8 cellular contexts compared by ENCODE assay signal in genomic region chr1:117059678-117060440, GRCh38. TPM values are rescaled to one million over a fixed set of nuclear protein-coding genes. Genes with fewer than 3 reads are reported as not detected.
DNase-seq lines count a peak whose midpoint lies in the region; ATAC-seq and TF ChIP-seq lines count a peak whose summit lies in the region.

Gene TTF2, plus strand, starts transcription at chr1:117060326. Its CDS starts 21 bp downstream, at chr1:117060347.

- no peaks in the 10 kb centered on the region for H3K9me2 ChIP-seq in SK-N-SH

- H3K4me2 ChIP-seq in SK-N-SH (peak within 1 kb of the TSS; percentile 84), osteoblast (ENCODE audit: insufficient read depth, low read length) (peak within 1 kb of the TSS; percentile 82)

- peak; percentile 96 for DNase-seq in GM10248 (ENCODE audit: extremely low spot score)
- DNase-seq in NCI-H1092 (lab: John Stamatoyannopoulos, UW) = peak; percentile 99
- DNase-seq in SK-N-SH = peak; percentile 96
- peak; percentile 95 for DNase-seq in activated naive CD4-positive, alpha-beta T cell treated with anti-CD3 and anti-CD28 coated beads, Interleukin-2, amount 50 U/mL, for 16 hours
- peak; percentile 93 for DNase-seq in glutamatergic neuron
- DNase-seq in osteoblast (ENCODE audit: insufficient read length, low spot score, missing footprints) = peak; percentile 98

- peak within 1 kb of the TSS; percentile 53 to 83; a peak in 3 of 4 replicates for H3K27ac ChIP-seq in SK-N-SH (ENCODE audit: low read depth in 2 of 2, low read length in 1 of 2)
- peak within 1 kb of the TSS; percentile 57 for H3K27ac ChIP-seq in osteoblast (ENCODE audit: low read depth, low read length)
- peak within 1 kb of the TSS; percentile 92 for H3K27ac ChIP-seq in thymus (ENCODE audit: low read depth)

- peak within 1 kb of the TSS; percentile 95 for H3K27ac Mint-ChIP-seq in glutamatergic neuron (ENCODE audit: unreplicated experiment)

- peaks cover 6 to 9% of the 10 kb centered on the region in 2 experiments for H3K36me3 ChIP-seq in SK-N-SH (replicated peaks in 1 of 2; ENCODE audit: control insufficient read depth in 1 of 2, insufficient read depth in 2 of 2, low read length in 1 of 2)
- no peaks in the 10 kb centered on the region for H3K36me3 ChIP-seq in osteoblast (ENCODE audit: insufficient read depth, low read length)
- H3K36me3 ChIP-seq in thymus (ENCODE audit: control insufficient read depth, insufficient read depth) = no peaks in the 10 kb centered on the region

- TF ChIP-seq CTCF in GM10248 (IDR thresholded peaks at IDR 0.05; ENCODE audit: control extremely low read depth, extremely low read depth, low read depth, missing control alignments) = no peak
- no peak for TF ChIP-seq CTCF in SK-N-SH (IDR thresholded peaks at IDR 0.05)
- TF ChIP-seq CTCF in glutamatergic neuron (IDR thresholded peaks at IDR 0.05; ENCODE audit: partially characterized antibody, unreplicated experiment) = peak; percentile 23
- no peak for TF ChIP-seq CTCF in osteoblast (IDR thresholded peaks at IDR 0.05; ENCODE audit: extremely low read depth, low read depth, low read length)

- H3K4me3 ChIP-seq in SK-N-SH (ENCODE audit: low read depth in 2 of 2, low read length in 1 of 2) (peak within 1 kb of the TSS; percentile 76 to 91), osteoblast (ENCODE audit: insufficient read depth, low read length) (peak within 1 kb of the TSS; percentile 86), thymus (ENCODE audit: low read length) (peak within 1 kb of the TSS; percentile 74)

- no peak within 1 kb of the TSS for H3K4me3 Mint-ChIP-seq in glutamatergic neuron (ENCODE audit: unreplicated experiment)

- H3K9me3 Mint-ChIP-seq in glutamatergic neuron (ENCODE audit: unreplicated experiment) = peaks cover 4% of the 10 kb centered on the region

- H3K27me3 Mint-ChIP-seq in glutamatergic neuron (ENCODE audit: unreplicated experiment) = no peaks in the 10 kb centered on the region

- POLR2A ChIA-PET in GM10248 (lab: Yijun Ruan, JAX) (interaction anchor here (0.7 to 1.2 kb wide), 4 partner anchors 9 to 491 kb away, joined by 3 to 6 read pairs (median 4); no protein-coding TSS in a partner anchor), SK-N-SH (lab: Yijun Ruan, JAX) (interaction anchor here (0.5 to 1.1 kb wide), 7 partner anchors 139 to 1063 kb away, joined by 3 to 5 read pairs (median 3); partner anchors contain the start of gene IGSF3)

- H4K20me1 ChIP-seq in SK-N-SH (ENCODE audit: insufficient read depth) (no peaks in the 10 kb centered on the region), osteoblast (ENCODE audit: insufficient read depth, low read length) (no peaks in the 10 kb centered on the region)

- peak within 1 kb of the TSS; percentile 70 for H3K9ac ChIP-seq in SK-N-SH

- peak; percentile 90 for ATAC-seq in HG02610 (IDR thresholded peaks at IDR 0.05; ENCODE audit: unreplicated experiment)

- H3K36me3 Mint-ChIP-seq in glutamatergic neuron (ENCODE audit: unreplicated experiment) = no peaks in the 10 kb centered on the region

- peak within 1 kb of the TSS; percentile 93 for H2AFZ ChIP-seq in SK-N-SH (ENCODE audit: low read depth)
- H2AFZ ChIP-seq in osteoblast (ENCODE audit: low read length) = peak within 1 kb of the TSS; percentile 99

- H3K4me1 ChIP-seq in SK-N-SH (ENCODE audit: control insufficient read depth in 1 of 2, insufficient read depth in 2 of 2, low read depth in 1 of 2, low read length in 1 of 2) (peaks cover 7 to 13% of the 10 kb centered on the region in 2 experiments; a peak in 3 of 4 replicates), osteoblast (ENCODE audit: insufficient read depth, low read length) (peaks cover 21% of the 10 kb centered on the region), thymus (ENCODE audit: control insufficient read depth, insufficient read depth, low read length) (peaks cover 5% of the 10 kb centered on the region)

- H3K27me3 ChIP-seq in SK-N-SH (ENCODE audit: insufficient read depth) (no peaks in the 10 kb centered on the region), osteoblast (ENCODE audit: insufficient read depth, low read length) (no peaks in the 10 kb centered on the region), thymus (ENCODE audit: control insufficient read depth, insufficient read depth) (no peaks in the 10 kb centered on the region)

- H3K79me2 ChIP-seq in SK-N-SH (ENCODE audit: insufficient read depth) (peaks cover 8% of the 10 kb centered on the region), osteoblast (ENCODE audit: insufficient read depth, low read length) (no peaks in the 10 kb centered on the region)

- TF ChIP-seq RAD21 in SK-N-SH (IDR thresholded peaks at IDR 0.05; ENCODE audit: low read length) = no peak

- peaks cover 4% of the 10 kb centered on the region for H3F3A ChIP-seq in SK-N-SH (replicated peaks; ENCODE audit: insufficient read depth)

- CTCF ChIA-PET in GM10248 (lab: Yijun Ruan, JAX) = interaction anchor here (0.7 to 4.0 kb wide), 18 partner anchors 8 to 921 kb away, joined by 3 to 22 read pairs (median 4); no protein-coding TSS in a partner anchor
- CTCF ChIA-PET in SK-N-SH (lab: Yijun Ruan, JAX) = interaction anchor here (0.6 to 5.7 kb wide), 14 partner anchors 8 to 836 kb away, joined by 3 to 42 read pairs (median 3); partner anchors contain the start of gene TRIM45

- WGBS in SK-N-SH (ENCODE audit: low lambda C conversion rate) = under 1% methylated on average over 31 of the region's 48 CpGs
- WGBS in thymus = under 1% methylated on average over 48 of the region's 48 CpGs

- H3K9me3 ChIP-seq in SK-N-SH (no peaks in the 10 kb centered on the region), osteoblast (ENCODE audit: low read depth, low read length) (no peaks in the 10 kb centered on the region), thymus (ENCODE audit: control insufficient read depth) (no peaks in the 10 kb centered on the region)

- TF ChIP-seq EP300 in SK-N-SH (IDR thresholded peaks at IDR 0.05; ENCODE audit: borderline replicate concordance in 1 of 2, low read depth in 1 of 2, low read length in 1 of 2) = no peak

- peaks cover 11% of the 10 kb centered on the region for H3K4me1 Mint-ChIP-seq in glutamatergic neuron (ENCODE audit: low read depth, unreplicated experiment)

TF ChIP-seq in SK-N-SH, 30 proteins besides CTCF, POLR2A, EP300 and RAD21 (continues in another document):
- TF ChIP-seq TAF1 (IDR thresholded peaks at IDR 0.05; ENCODE audit: borderline replicate concordance, low read depth, low read length) (no peak; the same call in 1 of the 2 replicates), ELF1 (IDR thresholded peaks at IDR 0.05) (peak; percentile 83; the same call in 1 of the 2 replicates), NRF1 (IDR thresholded peaks at IDR 0.05; ENCODE audit: low read depth, low read length) (no peak), RFX5 (IDR thresholded peaks at IDR 0.05; ENCODE audit: low read length) (peak; percentile 46; the same call in 1 of the 2 replicates), CHD2 (IDR thresholded peaks at IDR 0.05; ENCODE audit: low read length, partially characterized antibody) (peak; percentile 25), MXI1 (IDR thresholded peaks at IDR 0.05; ENCODE audit: low read depth, low read length) (peak; percentile 88; the same call in 1 of the 2 replicates), MAX (IDR thresholded peaks at IDR 0.05; ENCODE audit: low read depth) (no peak; the same call in 1 of the 2 replicates), POLR2AphosphoS5 (IDR thresholded peaks at IDR 0.05; ENCODE audit: low read depth, low read length) (peak; percentile 49), SIN3A (IDR thresholded peaks at IDR 0.05; ENCODE audit: borderline replicate concordance, low read depth, low read length) (peak; percentile 88; the same call in 1 of the 2 replicates), FOXM1 (IDR thresholded peaks at IDR 0.05; ENCODE audit: low read depth) (peak; percentile 91), GABPA (IDR thresholded peaks at IDR 0.05; ENCODE audit: low read depth) (0 out of 2 replicates have a peak, but pooled peaks have one; percentile 6)
- TF ChIP-seq, protein P1, sequence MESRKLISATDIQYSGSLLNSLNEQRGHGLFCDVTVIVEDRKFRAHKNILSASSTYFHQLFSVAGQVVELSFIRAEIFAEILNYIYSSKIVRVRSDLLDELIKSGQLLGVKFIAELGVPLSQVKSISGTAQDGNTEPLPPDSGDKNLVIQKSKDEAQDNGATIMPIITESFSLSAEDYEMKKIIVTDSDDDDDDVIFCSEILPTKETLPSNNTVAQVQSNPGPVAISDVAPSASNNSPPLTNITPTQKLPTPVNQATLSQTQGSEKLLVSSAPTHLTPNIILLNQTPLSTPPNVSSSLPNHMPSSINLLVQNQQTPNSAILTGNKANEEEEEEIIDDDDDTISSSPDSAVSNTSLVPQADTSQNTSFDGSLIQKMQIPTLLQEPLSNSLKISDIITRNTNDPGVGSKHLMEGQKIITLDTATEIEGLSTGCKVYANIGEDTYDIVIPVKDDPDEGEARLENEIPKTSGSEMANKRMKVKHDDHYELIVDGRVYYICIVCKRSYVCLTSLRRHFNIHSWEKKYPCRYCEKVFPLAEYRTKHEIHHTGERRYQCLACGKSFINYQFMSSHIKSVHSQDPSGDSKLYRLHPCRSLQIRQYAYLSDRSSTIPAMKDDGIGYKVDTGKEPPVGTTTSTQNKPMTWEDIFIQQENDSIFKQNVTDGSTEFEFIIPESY (IDR thresholded peaks at IDR 0.05; ENCODE audit: borderline replicate concordance, low read depth) = no peak
- TF ChIP-seq, protein P2, sequence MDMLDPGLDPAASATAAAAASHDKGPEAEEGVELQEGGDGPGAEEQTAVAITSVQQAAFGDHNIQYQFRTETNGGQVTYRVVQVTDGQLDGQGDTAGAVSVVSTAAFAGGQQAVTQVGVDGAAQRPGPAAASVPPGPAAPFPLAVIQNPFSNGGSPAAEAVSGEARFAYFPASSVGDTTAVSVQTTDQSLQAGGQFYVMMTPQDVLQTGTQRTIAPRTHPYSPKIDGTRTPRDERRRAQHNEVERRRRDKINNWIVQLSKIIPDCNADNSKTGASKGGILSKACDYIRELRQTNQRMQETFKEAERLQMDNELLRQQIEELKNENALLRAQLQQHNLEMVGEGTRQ (IDR thresholded peaks at IDR 0.05; ENCODE audit: borderline replicate concordance, low read depth, low read length) = no peak

RNA-seq across cellular contexts. Expression of gene TTF2, which starts in this region (rescaled TPM):
- polyA plus RNA-seq in SK-N-SH (2012; rRNA removed) (10.8 and 12.2 TPM in 2 replicates), thymus (5.8 TPM)
- 8.0 and 10.5 TPM in 2 replicates for polyA plus RNA-seq in SK-N-SH (2012; cell fraction: cytosol; rRNA removed)
- 27.1 and 37.0 TPM in 2 replicates for polyA plus RNA-seq in SK-N-SH (2012; cell fraction: nucleus; rRNA removed)
- total RNA-seq in glutamatergic neuron (ENCODE audit: unreplicated experiment) (19.3 TPM), osteoblast (5.4 and 9.1 TPM in 2 replicates)

Comparison
In these comparisons a context has a peak if more than half of its experiments do, and no peak if none do; other contexts are left out.
1. Peak in every context shown above with its lines: DNase-seq, ATAC-seq, H3K4me3 ChIP-seq and H3K27ac ChIP-seq.